Comparison of ENCODE assay signal across 20 cellular contexts in the genomic region with DNA sequence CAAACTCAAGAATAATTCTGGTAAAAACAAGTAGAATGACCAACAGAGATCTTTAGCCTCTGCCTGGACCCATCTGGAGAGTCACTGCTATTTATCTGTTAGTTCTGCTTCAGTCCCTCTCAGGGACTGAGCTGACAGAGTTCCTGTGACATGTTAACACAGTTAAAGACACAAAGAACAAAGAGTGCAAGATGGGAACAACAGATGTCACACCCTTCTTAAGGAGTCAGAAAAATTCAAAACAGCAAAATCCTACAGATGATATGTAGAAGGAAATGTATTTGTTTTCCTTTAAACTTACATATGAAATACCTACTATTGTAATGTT.
DNase-seq lines count a peak whose midpoint lies in the region; ATAC-seq and TF ChIP-seq lines count a peak whose summit lies in the region.
"Had no signal": no experiment of that assay in that cellular context is flagged by ENCODE, and none has a peak within 500 bp of the region (broad histone marks: within the 10 kb centered on the region; RNA-seq: fewer than 3 reads in every experiment).

No MANE protein-coding gene starts in this region.

- in situ Hi-C loops in HAP-1 (cut with MboI; ENCODE audit: low sequenced_read_pairs), result no loop called here

- no peak for ATAC-seq in activated naive CD4-positive, alpha-beta T cell treated with anti-CD3 and anti-CD28 coated beads, Interleukin-2, amount 50 U/mL, for 72 hours
- ATAC-seq in T-cell (replicated peaks in 1 of 4) (no peak), GM19328 (IDR thresholded peaks at IDR 0.05; ENCODE audit: unreplicated experiment) (no peak)
- ATAC-seq in effector memory CD8-positive, alpha-beta T cell (replicated peaks), result no peak

- no peak for TF ChIP-seq CTCF in HFFc6 (IDR thresholded peaks at IDR 0.05)

- H3K14ac ChIP-seq in trophoblast cell (ENCODE audit: low read length), result no peak overlapping the region

- peak overlapping the region in 1 of 3 donors; percentile 27 for H3K4me3 Mint-ChIP-seq in T-cell
- peak overlapping the region; percentile 51 to 59 for H3K4me3 Mint-ChIP-seq in effector memory CD8-positive, alpha-beta T cell
- no peak overlapping the region for H3K4me3 Mint-ChIP-seq in HFFc6
- H3K4me3 Mint-ChIP-seq: mesothelial cell of epicardium had no signal

- no peak overlapping the region for H3K9ac ChIP-seq in trophoblast cell (ENCODE audit: low read length)
- H3K9ac ChIP-seq: KMS-11, SK-N-SH had no signal

- H3K79me2 ChIP-seq in trophoblast cell (ENCODE audit: control insufficient read depth, insufficient read depth, low read length, poor library complexity), result no peaks in the 10 kb centered on the region

- H2BK5ac ChIP-seq in trophoblast cell (ENCODE audit: low read depth, low read length, poor library complexity), result no peak overlapping the region

- no peak overlapping the region for H3K18ac ChIP-seq in trophoblast cell (ENCODE audit: low read length)

- peaks cover 21 to 28% of the 10 kb centered on the region in 2 donors for H3K36me3 Mint-ChIP-seq in activated naive CD4-positive, alpha-beta T cell treated with anti-CD3 and anti-CD28 coated beads, Interleukin-2, amount 50 U/mL, for 72 hours
- H3K36me3 Mint-ChIP-seq in T-cell, result peaks cover 42% of the 10 kb centered on the region
- H3K36me3 Mint-ChIP-seq in effector memory CD8-positive, alpha-beta T cell (ENCODE audit: insufficient read depth), result peaks cover 30% of the 10 kb centered on the region
- peaks cover 10% of the 10 kb centered on the region for H3K36me3 Mint-ChIP-seq in HFFc6 (ENCODE audit: low read depth)

- H2AFZ ChIP-seq in trophoblast cell (ENCODE audit: insufficient read depth, low read length, poor library complexity), result no peak overlapping the region

- H4K8ac ChIP-seq in trophoblast cell (ENCODE audit: low read depth, low read length), result no peak overlapping the region

- no peak overlapping the region for H2AK5ac ChIP-seq in trophoblast cell (ENCODE audit: low read length)

- H3K4me1 ChIP-seq in trophoblast cell (ENCODE audit: control insufficient read depth in 1 of 2, insufficient read depth in 2 of 2, low read length in 2 of 2) (peaks cover 7 to 10% of the 10 kb centered on the region in 2 experiments), HAP-1 (no peaks in the 10 kb centered on the region)

- no peak overlapping the region for H3K4ac ChIP-seq in trophoblast cell (ENCODE audit: low read depth, low read length)

- H4K12ac ChIP-seq in trophoblast cell (ENCODE audit: low read depth, low read length), result no peak overlapping the region

- no peak for DNase-seq in activated naive CD4-positive, alpha-beta T cell treated with anti-CD3 and anti-CD28 coated beads, Interleukin-2, amount 50 U/mL, for 72 hours (ENCODE audit: low spot score in 2 of 2)
- DNase-seq in activated naive CD4-positive, alpha-beta T cell treated with anti-CD3 and anti-CD28 coated beads, Interleukin-2, amount 50 U/mL, for 16 hours, result no peak
- no peak for DNase-seq in T-cell
- no peak for DNase-seq in effector memory CD8-positive, alpha-beta T cell
- no peak for DNase-seq in trophoblast cell
- no peak for DNase-seq in HAP-1 (ENCODE audit: low spot score in 2 of 2)
- DNase-seq in HFFc6, result no peak
- DNase-seq: activated CD4-positive, CD25-positive, alpha-beta regulatory T cell; activated effector memory CD4-positive, alpha-beta T cell treated with anti-CD3 and anti-CD28 coated beads, Interleukin-2, amount 50 U/mL, for 16 hours; anterior cingulate cortex; caudate nucleus; DMS53; MV-4-11; NCI-H748 treated with DMSO at 0.1 percent for 48 hours; SK-N-SH had no signal

- H4K91ac ChIP-seq in trophoblast cell (ENCODE audit: low read depth, low read length), result no peak overlapping the region

- H3K27ac ChIP-seq in trophoblast cell (ENCODE audit: low read depth, low read length), result no peak overlapping the region
- H3K27ac ChIP-seq: RWPE1 had no signal

- no peaks in the 10 kb centered on the region for H3K9me3 ChIP-seq in trophoblast cell (ENCODE audit: insufficient read depth, low read depth, low read length)
- H3K9me3 ChIP-seq in HAP-1, result no peaks in the 10 kb centered on the region
- H3K9me3 ChIP-seq: SK-N-SH had no signal

- H3K4me1 Mint-ChIP-seq in T-cell (peaks cover 91 to 95% (median 92%) of the 10 kb centered on the region in 3 donors), HFFc6 (ENCODE audit: low read depth) (peaks cover 29% of the 10 kb centered on the region)
- H3K4me1 Mint-ChIP-seq in effector memory CD8-positive, alpha-beta T cell (ENCODE audit: low read depth in 2 of 2), result peaks cover 79 to 90% of the 10 kb centered on the region in 2 donors

- no peaks in the 10 kb centered on the region for H3K27me3 ChIP-seq in trophoblast cell (ENCODE audit: insufficient read depth, low read length)
- H3K27me3 ChIP-seq in HAP-1 (ENCODE audit: low read depth), result no peaks in the 10 kb centered on the region

- H3K27ac Mint-ChIP-seq in activated naive CD4-positive, alpha-beta T cell treated with anti-CD3 and anti-CD28 coated beads, Interleukin-2, amount 50 U/mL, for 72 hours, result peak overlapping the region; percentile 61 to 99
- H3K27ac Mint-ChIP-seq in T-cell (peak overlapping the region; percentile 97 to 99), HFFc6 (no peak overlapping the region)
- peak overlapping the region; percentile 99 to 100 for H3K27ac Mint-ChIP-seq in effector memory CD8-positive, alpha-beta T cell
- H3K27ac Mint-ChIP-seq: mesothelial cell of epicardium had no signal

- CTCF ChIA-PET in T-cell (lab: Charles Lee), result interaction anchor here in 1 of 2 donors (1.2 to 1.5 kb wide), 3 partner anchors 25 to 47 kb away, joined by 3 to 5 read pairs (median 3); no protein-coding TSS in a partner anchor

- no peak overlapping the region for H2BK12ac ChIP-seq in trophoblast cell (ENCODE audit: low read length)

- POLR2A ChIA-PET in T-cell (lab: Charles Lee), result interaction anchor here (0.6 to 1.1 kb wide), 5 partner anchors 8 to 103 kb away, joined by 3 to 5 read pairs (median 3); partner anchors contain the start of gene FYN (in 1 of the 2)

- no peaks in the 10 kb centered on the region for H3K79me1 ChIP-seq in trophoblast cell (ENCODE audit: low read length)

- H3K4me2 ChIP-seq in trophoblast cell (ENCODE audit: low read length), result no peak overlapping the region
- H3K4me2 ChIP-seq: SK-N-SH had no signal

- H3K36me3 ChIP-seq in trophoblast cell (ENCODE audit: control insufficient read depth in 1 of 2, insufficient read depth in 2 of 2, low read length in 2 of 2), result no peaks in the 10 kb centered on the region
- no peaks in the 10 kb centered on the region for H3K36me3 ChIP-seq in HAP-1 (replicated peaks)

- H3K27me3 Mint-ChIP-seq in T-cell, result no peaks in the 10 kb centered on the region
- no peaks in the 10 kb centered on the region for H3K27me3 Mint-ChIP-seq in effector memory CD8-positive, alpha-beta T cell
- no peaks in the 10 kb centered on the region; the same call in none of the 2 replicates for H3K27me3 Mint-ChIP-seq in HFFc6 (ENCODE audit: insufficient read depth)
- H3K27me3 Mint-ChIP-seq: progenitor cell of endocrine pancreas had no signal

- H3K4me3 ChIP-seq in trophoblast cell (ENCODE audit: low read depth, low read length) (no peak overlapping the region), HAP-1 (no peak overlapping the region)

- peaks cover 0 to 4% of the 10 kb centered on the region in 2 donors for H3K9me3 Mint-ChIP-seq in activated naive CD4-positive, alpha-beta T cell treated with anti-CD3 and anti-CD28 coated beads, Interleukin-2, amount 50 U/mL, for 72 hours
- H3K9me3 Mint-ChIP-seq in T-cell (peaks cover 0 to 5% (median 5%) of the 10 kb centered on the region in 3 donors), HFFc6 (no peaks in the 10 kb centered on the region)
- no peaks in the 10 kb centered on the region for H3K9me3 Mint-ChIP-seq in effector memory CD8-positive, alpha-beta T cell
- H3K9me3 Mint-ChIP-seq: mesothelial cell of epicardium had no signal

- H3K23ac ChIP-seq in trophoblast cell (ENCODE audit: low read length), result peak overlapping the region; percentile 74

- no peak overlapping the region for H2BK120ac ChIP-seq in trophoblast cell (ENCODE audit: insufficient read depth, low read length, poor library complexity)
